Comparison of ENCODE assay signal across 11 cellular contexts in genomic region chr15:63045438-63046278, GRCh38. TPM values are rescaled to one million over a fixed set of nuclear protein-coding genes. Genes with fewer than 3 reads are reported as not detected.
DNase-seq lines count a peak whose midpoint lies in the region; ATAC-seq and TF ChIP-seq lines count a peak whose summit lies in the region.
"Had no signal": no experiment of that assay in that cellular context is flagged by ENCODE, and none has a peak within 500 bp of the region (broad histone marks: within the 10 kb centered on the region; RNA-seq: fewer than 3 reads in every experiment).

No MANE protein-coding gene starts in this region.

- TF ChIP-seq CTCF in PC-3 (conservative IDR thresholded peaks at IDR 0.05; ENCODE audit: low read depth, low read length) (no peak), fibroblast of lung (conservative IDR thresholded peaks at IDR 0.05 in 1 of 2, IDR thresholded peaks at IDR 0.05 in 1 of 2; ENCODE audit: low read depth in 1 of 2, low read length in 2 of 2) (no peak), osteoblast (IDR thresholded peaks at IDR 0.05; ENCODE audit: extremely low read depth, low read depth, low read length) (no peak)

- no peaks in the 10 kb centered on the region for H3K9me2 ChIP-seq in PC-3 (replicated peaks; ENCODE audit: low read length)

- POLR2A ChIA-PET in PC-3 (lab: Charles Lee; ENCODE audit: unreplicated experiment) = interaction anchor here (0.5 to 0.7 kb wide), 2 partner anchors 225 to 458 kb away, joined by 3 to 6 read pairs; no protein-coding TSS in a partner anchor

- no peaks in the 10 kb centered on the region for H4K20me1 ChIP-seq in PC-3 (ENCODE audit: low read length)
- H4K20me1 ChIP-seq in fibroblast of lung (ENCODE audit: control insufficient read depth, extremely low read depth, insufficient read depth, low read length) = no peaks in the 10 kb centered on the region
- H4K20me1 ChIP-seq in osteoblast (ENCODE audit: insufficient read depth, low read length) = peaks cover 57% of the 10 kb centered on the region

- CTCF ChIA-PET in PC-3 (lab: Charles Lee) = no interaction called here

- no peaks in the 10 kb centered on the region for H3K9me3 ChIP-seq in PC-3 (ENCODE audit: low read length)
- H3K9me3 ChIP-seq in fibroblast of lung (ENCODE audit: control insufficient read depth, insufficient read depth, low read depth, low read length) = no peaks in the 10 kb centered on the region
- no peaks in the 10 kb centered on the region for H3K9me3 ChIP-seq in osteoblast (ENCODE audit: low read depth, low read length)

- no peak overlapping the region for H2AFZ ChIP-seq in PC-3 (ENCODE audit: low read length)
- H2AFZ ChIP-seq in fibroblast of lung (ENCODE audit: low read length) = no peak overlapping the region
- no peak overlapping the region for H2AFZ ChIP-seq in osteoblast (ENCODE audit: low read length)

- DNase-seq in ACHN (peak; percentile 4), PC-3 (no peak), fibroblast of lung (ENCODE audit: low read depth in 2 of 2) (peak in 1 of 2 donors; percentile 62), osteoblast (ENCODE audit: insufficient read length, low spot score, missing footprints) (peak; percentile 87), NCI-H1436 treated with DMSO at 0.1 percent for 48 hours (lab: John Stamatoyannopoulos, UW) (no peak), inferior parietal cortex (ENCODE audit: extremely low spot score) (no peak)
- DNase-seq: activated T-cell treated with anti-CD3 and anti-CD28 coated beads, Interleukin-2, amount 50 U/mL, for 48 hours; effector memory CD8-positive, alpha-beta T cell had no signal

- H3K4me3 ChIP-seq in PC-3 (ENCODE audit: low read length) (peak overlapping the region; percentile 5; the same call in 1 of the 2 replicates), fibroblast of lung (replicated peaks in 1 of 4; ENCODE audit: control extremely low read depth in 1 of 4, insufficient read depth in 1 of 4, low read depth in 3 of 4, low read length in 4 of 4) (peak overlapping the region; percentile 80 to 94 (median 88)), osteoblast (ENCODE audit: insufficient read depth, low read length) (peak overlapping the region; percentile 88)

- H3K27ac ChIP-seq in PC-3 (ENCODE audit: low read length) = no peak overlapping the region
- H3K27ac ChIP-seq in fibroblast of lung (ENCODE audit: insufficient read depth, low read length) = peak overlapping the region; percentile 17
- peak overlapping the region; percentile 75 for H3K27ac ChIP-seq in osteoblast (ENCODE audit: low read depth, low read length)
- H3K27ac ChIP-seq: HL-60 had no signal

- intact Hi-C loops in PC-3 (cut with micrococcal nuclease) = loop anchor here (5.0 kb wide), 3 partner anchors 112 to 263 kb away; partner anchors contain the start of gene RPS27L

- BruUV-seq in PC-3 (replicated peaks; lab: Mats Ljungman, UMichigan) = no TSS peak

- no peaks in the 10 kb centered on the region for H3K27me3 ChIP-seq in PC-3 (ENCODE audit: low read length)
- no peaks in the 10 kb centered on the region for H3K27me3 ChIP-seq in fibroblast of lung (ENCODE audit: control insufficient read depth, insufficient read depth, low read length)
- no peaks in the 10 kb centered on the region for H3K27me3 ChIP-seq in osteoblast (ENCODE audit: insufficient read depth, low read length)

- H3K79me2 ChIP-seq in PC-3 (ENCODE audit: low read length) = peaks cover 49% of the 10 kb centered on the region
- peaks cover 65% of the 10 kb centered on the region for H3K79me2 ChIP-seq in fibroblast of lung (ENCODE audit: control insufficient read depth, insufficient read depth, low read length)
- H3K79me2 ChIP-seq in osteoblast (ENCODE audit: insufficient read depth, low read length) = peaks cover 81% of the 10 kb centered on the region

- peak overlapping the region; percentile 99 for H3K4me2 ChIP-seq in PC-3 (ENCODE audit: low read length)
- peak overlapping the region; percentile 98 for H3K4me2 ChIP-seq in fibroblast of lung (ENCODE audit: extremely low read depth, insufficient read depth, low read length)
- H3K4me2 ChIP-seq in osteoblast (ENCODE audit: insufficient read depth, low read length) = peak overlapping the region; percentile 85

- ATAC-seq in PC-3 (no peak), HG03378 (IDR thresholded peaks at IDR 0.05; ENCODE audit: unreplicated experiment) (no peak), GM21526 (IDR thresholded peaks at IDR 0.05; ENCODE audit: low FRiP score, unreplicated experiment) (no peak)
- ATAC-seq: effector memory CD8-positive, alpha-beta T cell had no signal

- no peak overlapping the region for H3K9ac ChIP-seq in PC-3 (ENCODE audit: low read length)
- H3K9ac ChIP-seq in fibroblast of lung (ENCODE audit: insufficient read depth, low read length) = no peak overlapping the region

- H3F3A ChIP-seq in PC-3 (ENCODE audit: low read length, unreplicated experiment) = no peaks in the 10 kb centered on the region

- H3K36me3 ChIP-seq in PC-3 (ENCODE audit: low read depth, low read length) (no peaks in the 10 kb centered on the region), fibroblast of lung (ENCODE audit: control insufficient read depth, insufficient read depth, low read length) (peaks cover 3% of the 10 kb centered on the region), osteoblast (ENCODE audit: insufficient read depth, low read length) (peaks cover 65% of the 10 kb centered on the region)

- in situ Hi-C loops in ACHN (cut with HindIII; ENCODE audit: low pct_ligation_motif_present, low pct_unique_long_range_greater_than_20kb, low sequenced_read_pairs) = no loop called here

- H3K4me1 ChIP-seq in PC-3 (ENCODE audit: insufficient read depth, low read length) = peaks cover 51% of the 10 kb centered on the region
- H3K4me1 ChIP-seq in fibroblast of lung (ENCODE audit: control insufficient read depth, extremely low read depth, insufficient read depth, low read length) = peaks cover 22% of the 10 kb centered on the region
- peaks cover 51% of the 10 kb centered on the region for H3K4me1 ChIP-seq in osteoblast (ENCODE audit: insufficient read depth, low read length)

RNA-seq across cellular contexts. Expression of gene TPM1, which starts 3.1 kb away (rescaled TPM):
- 127 and 156 TPM in 2 replicates for total RNA-seq in PC-3 (2014; rRNA removed)
- 224 and 279 TPM in 2 replicates for total RNA-seq in fibroblast of lung
- polyA plus RNA-seq in fibroblast of lung = 515 and 1,732 TPM in 2 replicates
- polyA plus RNA-seq in fibroblast of lung (2012) = 351 and 1,059 TPM in 2 replicates
- polyA minus RNA-seq in fibroblast of lung (ENCODE audit: low replicate concordance) = 61.4 and 196 TPM in 2 replicates
- 1,563 and 1,708 TPM in 2 replicates for total RNA-seq in osteoblast

Comparison
In these comparisons a context has a peak if more than half of its experiments do, and no peak if none do; other contexts are left out.
1. DNase-seq: peak in ACHN (single experiment) and osteoblast (single experiment); none in PC-3 (single experiment), NCI-H1436 treated with DMSO at 0.1 percent for 48 hours (single experiment) and inferior parietal cortex (single experiment).
2. H3K4me3 ChIP-seq: peak in every context shown above with its lines; median percentile 88 in fibroblast of lung; 88 in osteoblast; 5 in PC-3.
3. Peak in every context shown above with its lines, with median percentiles within 50 percentile points of each other: H3K4me2 ChIP-seq.